ENCODE assay signal across 24 cellular contexts in genomic region chrX:65508851-65509250, GRCh38.
"Had no signal": no experiment of that assay in that cellular context is flagged by ENCODE, and none has a peak within 500 bp of the region (broad histone marks: within the 10 kb centered on the region; RNA-seq: fewer than 3 reads in every experiment).

No MANE protein-coding gene starts in this region.

- H3K27ac Mint-ChIP-seq: activated CD4-positive, alpha-beta memory T cell treated with anti-CD3 and anti-CD28 coated beads for 36 hours; activated naive CD8-positive, alpha-beta T cell; activated T-helper 2 cell treated with anti-CD3 and anti-CD28 coated beads, Interferon-gamma antibody, Interleukin-2, Interleukin-4, amounts not matched to agents 10 μg/mL and 5 μg/mL and 100 μg/mL, durations not matched to agents 14 hours and 24 hours and 36 hours; memory B cell had no signal

- H3K36me3 Mint-ChIP-seq: activated naive CD8-positive, alpha-beta T cell had no signal

- DNase-seq: activated CD4-positive, alpha-beta memory T cell treated with anti-CD3 and anti-CD28 coated beads for 36 hours; activated CD4-positive, alpha-beta T cell treated with anti-CD3 and anti-CD28 coated beads for 48 hours; activated naive CD4-positive, alpha-beta T cell; activated T-cell treated with anti-CD3 and anti-CD28 coated beads, Interleukin-2, amount 50 U/mL, for 1 hour; adrenal gland; brain microvascular endothelial cell; central memory CD4-positive, alpha-beta T cell; dorsolateral prefrontal cortex; effector memory CD8-positive, alpha-beta T cell; esophagus squamous epithelium; gastrocnemius medialis; hypothalamus; nucleus accumbens; small intestine; stimulated activated CD4-positive, alpha-beta T cell treated with anti-CD3 and anti-CD28 coated beads, Interleukin-15, amount 100 ng/mL, for 24 hours; stimulated activated CD8-positive, alpha-beta memory T cell treated with anti-CD3 and anti-CD28 coated beads, Interleukin-4, amount 100 ng/mL, for 48 hours; stimulated activated naive CD4-positive, alpha-beta T cell; T-helper 9 cell; thyroid gland; upper lobe of right lung had no signal

- H3K9me3 Mint-ChIP-seq: activated CD4-positive, alpha-beta memory T cell treated with anti-CD3 and anti-CD28 coated beads for 36 hours; activated T-helper 2 cell treated with anti-CD3 and anti-CD28 coated beads, Interferon-gamma antibody, Interleukin-2, Interleukin-4, amounts not matched to agents 10 μg/mL and 5 μg/mL and 100 μg/mL, durations not matched to agents 14 hours and 24 hours and 36 hours; effector memory CD8-positive, alpha-beta T cell; memory B cell had no signal

- H3K4me1 Mint-ChIP-seq: memory B cell had no signal

- H3K27me3 Mint-ChIP-seq: activated CD4-positive, alpha-beta memory T cell treated with anti-CD3 and anti-CD28 coated beads for 36 hours; activated naive CD8-positive, alpha-beta T cell; effector memory CD8-positive, alpha-beta T cell; memory B cell had no signal

- H3K4me3 Mint-ChIP-seq: activated CD4-positive, alpha-beta memory T cell treated with anti-CD3 and anti-CD28 coated beads for 36 hours; activated naive CD8-positive, alpha-beta T cell; effector memory CD8-positive, alpha-beta T cell; memory B cell had no signal

- ATAC-seq: effector memory CD8-positive, alpha-beta T cell; gastrocnemius medialis; sciatic nerve; upper lobe of right lung had no signal
